Comparison of ENCODE assay signal across 11 cellular contexts in the genomic region with DNA sequence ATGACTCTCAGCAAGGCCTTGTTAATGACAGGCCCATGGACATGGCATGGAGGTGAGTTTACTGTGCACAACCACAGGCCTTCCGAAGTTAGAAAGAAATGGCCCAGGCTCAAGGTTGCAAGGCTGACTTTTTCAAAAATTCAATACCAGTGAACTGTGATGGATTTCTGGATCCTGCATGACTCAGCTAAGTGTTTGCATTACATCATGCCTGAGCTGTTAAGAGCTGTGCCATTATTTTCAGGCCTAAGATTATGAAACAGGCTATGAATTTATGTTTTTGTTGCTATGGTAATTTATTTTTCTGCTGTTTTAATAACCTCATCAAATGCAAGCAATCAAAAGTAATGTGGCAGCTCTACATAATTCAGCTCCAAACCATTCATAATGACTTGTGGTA.
A peak's percentile ranks its signal among the peaks of the same experiment; 100 is the strongest.
DNase-seq lines count a peak whose midpoint lies in the region; ATAC-seq and FAIRE-seq lines count a peak whose summit lies in the region.
"Had no signal": no experiment of that assay in that cellular context is flagged by ENCODE, and none has a peak within 500 bp of the region (broad histone marks: within the 10 kb centered on the region; RNA-seq: fewer than 3 reads in every experiment).

No MANE protein-coding gene starts in this region.

- H3K36me3 Mint-ChIP-seq in activated T-cell treated with anti-CD3 and anti-CD28 coated beads, Interleukin-2, amount 50 U/mL, for 72 hours (ENCODE audit: insufficient read depth in 2 of 2), result peaks cover 0 to 2% of the 10 kb centered on the region in 2 donors
- H3K36me3 Mint-ChIP-seq: activated naive CD8-positive, alpha-beta T cell treated with anti-CD3 and anti-CD28 coated beads, Interleukin-2, amount 10 ng/mL, durations not matched to agents 7 days and 5 days had no signal

- H3K27ac Mint-ChIP-seq in activated T-cell treated with anti-CD3 and anti-CD28 coated beads, Interleukin-2, amount 50 U/mL, for 72 hours, result no peak overlapping the region
- H3K27ac Mint-ChIP-seq: activated naive CD8-positive, alpha-beta T cell treated with anti-CD3 and anti-CD28 coated beads, Interleukin-2, amount 10 ng/mL, durations not matched to agents 7 days and 5 days had no signal

- no peak overlapping the region for H3K4me3 Mint-ChIP-seq in activated T-cell treated with anti-CD3 and anti-CD28 coated beads, Interleukin-2, amount 50 U/mL, for 72 hours
- H3K4me3 Mint-ChIP-seq: activated naive CD8-positive, alpha-beta T cell treated with anti-CD3 and anti-CD28 coated beads, Interleukin-2, amount 10 ng/mL, durations not matched to agents 7 days and 5 days had no signal

- peaks cover 8 to 13% of the 10 kb centered on the region in 2 donors for H3K9me3 Mint-ChIP-seq in activated T-cell treated with anti-CD3 and anti-CD28 coated beads, Interleukin-2, amount 50 U/mL, for 72 hours
- H3K9me3 Mint-ChIP-seq: activated naive CD8-positive, alpha-beta T cell treated with anti-CD3 and anti-CD28 coated beads, Interleukin-2, amount 10 ng/mL, durations not matched to agents 7 days and 5 days had no signal

- peak; percentile 66 for DNase-seq in EH (ENCODE audit: low read depth)
- peak; percentile 71 for DNase-seq in RCC 7860 (ENCODE audit: low spot score)
- peak; percentile 69 for DNase-seq in fibroblast of the conjunctiva (ENCODE audit: low read depth)
- DNase-seq in renal cortical epithelial cell (ENCODE audit: low read depth), result peak; percentile 0
- no peak for DNase-seq in dermis blood vessel endothelial cell
- DNase-seq in activated T-cell treated with anti-CD3 and anti-CD28 coated beads, Interleukin-2, amount 50 U/mL, for 72 hours, result no peak
- DNase-seq in NCI-H345 treated with DMSO at 0.1 percent for 48 hours (lab: John Stamatoyannopoulos, UW; ENCODE audit: unreplicated experiment), result no peak
- DNase-seq: activated naive CD8-positive, alpha-beta T cell treated with anti-CD3 and anti-CD28 coated beads, Interleukin-2, amount 10 ng/mL, durations not matched to agents 7 days and 5 days; stimulated activated CD4-positive, alpha-beta T cell treated with anti-CD3 and anti-CD28 coated beads, Interleukin-15, amount 100 ng/mL, for 24 hours; T-helper 9 cell had no signal

- no peaks in the 10 kb centered on the region for H3K4me1 Mint-ChIP-seq in activated T-cell treated with anti-CD3 and anti-CD28 coated beads, Interleukin-2, amount 50 U/mL, for 72 hours (ENCODE audit: low read depth)
- H3K4me1 Mint-ChIP-seq: activated naive CD8-positive, alpha-beta T cell treated with anti-CD3 and anti-CD28 coated beads, Interleukin-2, amount 10 ng/mL, durations not matched to agents 7 days and 5 days had no signal

- peak; percentile 82 for FAIRE-seq in RCC 7860 (lab: Jason Lieb, UNC)

- ATAC-seq in HG03342 (IDR thresholded peaks at IDR 0.05; ENCODE audit: unreplicated experiment), result no peak
- ATAC-seq in activated T-cell treated with anti-CD3 and anti-CD28 coated beads, Interleukin-2, amount 50 U/mL, for 72 hours (replicated peaks in 1 of 2), result no peak

- H3K27me3 Mint-ChIP-seq in activated T-cell treated with anti-CD3 and anti-CD28 coated beads, Interleukin-2, amount 50 U/mL, for 72 hours (ENCODE audit: low read depth), result no peaks in the 10 kb centered on the region
- H3K27me3 Mint-ChIP-seq: activated naive CD8-positive, alpha-beta T cell treated with anti-CD3 and anti-CD28 coated beads, Interleukin-2, amount 10 ng/mL, durations not matched to agents 7 days and 5 days had no signal

Comparison
In these comparisons a context has a peak if more than half of its experiments do, and no peak if none do; other contexts are left out.
1. DNase-seq: peak in EH (single experiment), RCC 7860 (single experiment), fibroblast of the conjunctiva (single experiment) and renal cortical epithelial cell (single experiment); none in dermis blood vessel endothelial cell (single experiment), activated T-cell treated with anti-CD3 and anti-CD28 coated beads, Interleukin-2, amount 50 U/mL, for 72 hours (0 of 2) and NCI-H345 treated with DMSO at 0.1 percent for 48 hours (single experiment).